In genomic region chr15:66831801-66832390, GRCh38 we compare ENCODE assay signal across 17 cellular contexts.
"Had no signal": no experiment of that assay in that cellular context is flagged by ENCODE, and none has a peak within 500 bp of the region (broad histone marks: within the 10 kb centered on the region; RNA-seq: fewer than 3 reads in every experiment).

No MANE protein-coding gene starts in this region.

- H3K27me3 ChIP-seq: dorsolateral prefrontal cortex, esophagus muscularis mucosa, thyroid gland had no signal

- H3K27ac Mint-ChIP-seq: activated naive CD4-positive, alpha-beta T cell treated with anti-CD3 and anti-CD28 coated beads, Interleukin-2, amount 50 U/mL, for 24 hours; activated T-helper 17 cell treated with anti-CD3 and anti-CD28 coated beads, Interleukin-2, amount 50 U/mL, for 72 hours; brain; immature natural killer cell had no signal

- H3K4me1 Mint-ChIP-seq: activated naive CD4-positive, alpha-beta T cell treated with anti-CD3 and anti-CD28 coated beads, Interleukin-2, amount 50 U/mL, for 24 hours; activated T-helper 17 cell treated with anti-CD3 and anti-CD28 coated beads, Interleukin-2, amount 50 U/mL, for 72 hours; immature natural killer cell had no signal

- H3K9me3 Mint-ChIP-seq: activated naive CD4-positive, alpha-beta T cell treated with anti-CD3 and anti-CD28 coated beads, Interleukin-2, amount 50 U/mL, for 24 hours; activated T-helper 17 cell treated with anti-CD3 and anti-CD28 coated beads, Interleukin-2, amount 50 U/mL, for 72 hours; immature natural killer cell; nephron had no signal

- H3K9me3 ChIP-seq: esophagus muscularis mucosa, thyroid gland had no signal

- ATAC-seq: activated T-helper 17 cell treated with anti-CD3 and anti-CD28 coated beads, Interleukin-2, amount 50 U/mL, for 72 hours; left cardiac atrium had no signal

- H3K4me3 Mint-ChIP-seq: activated naive CD4-positive, alpha-beta T cell treated with anti-CD3 and anti-CD28 coated beads, Interleukin-2, amount 50 U/mL, for 24 hours; activated T-helper 17 cell treated with anti-CD3 and anti-CD28 coated beads, Interleukin-2, amount 50 U/mL, for 72 hours; brain; immature natural killer cell; nephron had no signal

- H3K27me3 Mint-ChIP-seq: activated naive CD4-positive, alpha-beta T cell treated with anti-CD3 and anti-CD28 coated beads, Interleukin-2, amount 50 U/mL, for 24 hours had no signal

- H3K36me3 ChIP-seq: esophagus muscularis mucosa, thyroid gland had no signal

- H3K36me3 Mint-ChIP-seq: activated naive CD4-positive, alpha-beta T cell treated with anti-CD3 and anti-CD28 coated beads, Interleukin-2, amount 50 U/mL, for 24 hours; brain; immature natural killer cell had no signal

- DNase-seq: activated CD4-positive, alpha-beta T cell treated with anti-CD3 and anti-CD28 coated beads for 4 hours; activated T-cell treated with anti-CD3 and anti-CD28 coated beads for 4 hours; amniotic stem cell; glutamatergic neuron; immature natural killer cell; left cardiac atrium; stimulated activated CD4-positive, alpha-beta T cell treated with anti-CD3 and anti-CD28 coated beads, Interleukin-15, amount 100 ng/mL, for 24 hours; stimulated activated CD4-positive, alpha-beta T cell treated with anti-CD3 and anti-CD28 coated beads, Interleukin-4, amount 100 ng/mL, for 24 hours; T1000; thyroid gland had no signal

- H3K27ac ChIP-seq: dorsolateral prefrontal cortex, esophagus muscularis mucosa, thyroid gland, VCaP had no signal

- H3K4me3 ChIP-seq: dorsolateral prefrontal cortex, esophagus muscularis mucosa, thyroid gland had no signal
